In the genomic region with DNA sequence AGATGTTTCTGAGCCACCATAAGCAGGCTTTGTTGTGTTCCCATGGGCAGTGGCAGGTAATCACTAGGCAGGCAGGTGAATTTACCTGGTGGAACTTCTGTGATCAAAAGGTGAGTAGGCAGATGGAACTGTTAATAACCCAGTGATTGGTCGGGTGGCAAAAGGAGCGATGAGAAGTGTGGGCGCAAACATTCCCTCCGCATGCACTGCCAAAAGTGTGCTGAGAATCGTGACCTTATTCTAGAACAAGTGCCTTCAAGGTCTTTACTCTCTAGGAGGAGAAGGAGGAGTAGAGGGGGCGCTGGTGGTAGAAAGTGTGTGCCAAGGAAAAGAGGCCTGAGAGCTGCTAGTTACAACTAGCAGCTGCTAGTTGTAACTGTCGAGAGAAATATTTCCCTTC, we compare ENCODE assay signal across 16 cellular contexts.
"Had no signal": no experiment of that assay in that cellular context is flagged by ENCODE, and none has a peak within 500 bp of the region (broad histone marks: within the 10 kb centered on the region; RNA-seq: fewer than 3 reads in every experiment).

No MANE protein-coding gene starts in this region.

- H3K4me3 Mint-ChIP-seq: activated CD4-positive, alpha-beta T cell treated with anti-CD3 and anti-CD28 coated beads for 36 hours; nephron progenitor cell; stimulated activated memory B cell treated with anti-CD40 and anti-IgM and Interleukin-4, amounts not matched to agents 10 μg/mL and 1 μg/mL and 100 μg/mL, for 72 hours had no signal

- H3K27me3 ChIP-seq: ascending aorta had no signal

- H3K27ac Mint-ChIP-seq: activated CD4-positive, alpha-beta T cell treated with anti-CD3 and anti-CD28 coated beads for 36 hours; nephron progenitor cell; stimulated activated memory B cell treated with anti-CD40 and anti-IgM and Interleukin-4, amounts not matched to agents 10 μg/mL and 1 μg/mL and 100 μg/mL, for 72 hours had no signal

- ATAC-seq: activated CD4-positive, alpha-beta T cell treated with anti-CD3 and anti-CD28 coated beads for 36 hours; foreskin keratinocyte; mucosa of descending colon; sciatic nerve; stimulated activated memory B cell treated with anti-CD40 and anti-IgM and Interleukin-4, amounts not matched to agents 10 μg/mL and 1 μg/mL and 100 μg/mL, for 72 hours had no signal

- H3K36me3 Mint-ChIP-seq: stimulated activated memory B cell treated with anti-CD40 and anti-IgM and Interleukin-4, amounts not matched to agents 10 μg/mL and 1 μg/mL and 100 μg/mL, for 72 hours had no signal

- H3K9me3 ChIP-seq: ascending aorta, mucosa of descending colon, spleen had no signal

- H3K4me1 ChIP-seq: foreskin keratinocyte had no signal

- H3K27ac ChIP-seq: ascending aorta, foreskin keratinocyte, VCaP had no signal

- H3K4me3 ChIP-seq: ascending aorta, mucosa of descending colon had no signal

- H3K4me1 Mint-ChIP-seq: nephron progenitor cell had no signal

- DNase-seq: activated CD4-positive, alpha-beta T cell treated with anti-CD3 and anti-CD28 coated beads for 36 hours; activated CD8-positive, alpha-beta memory T cell treated with anti-CD3 and anti-CD28 coated beads for 24 hours; activated effector memory CD4-positive, alpha-beta T cell treated with Interleukin-2 at 50 U/mL for 16 hours; foreskin keratinocyte; head of caudate nucleus; mucosa of descending colon; nephron progenitor cell; spleen; stimulated activated CD4-positive, alpha-beta T cell treated with anti-CD3 and anti-CD28 coated beads, Interleukin-1b, Interleukin-23, amount 100 ng/mL, for 48 hours; substantia nigra; T1000; trophoblast cell had no signal

- H3K36me3 ChIP-seq: ascending aorta, spleen had no signal
